ENCODE assay signal across 22 cellular contexts in genomic region chr4:102641796-102642195, GRCh38.
A peak's percentile ranks its signal among the peaks of the same experiment; 100 is the strongest.
DNase-seq lines count a peak whose midpoint lies in the region; ATAC-seq, FAIRE-seq and TF ChIP-seq lines count a peak whose summit lies in the region.
"Had no signal": no experiment of that assay in that cellular context is flagged by ENCODE, and none has a peak within 500 bp of the region (broad histone marks: within the 10 kb centered on the region; RNA-seq: fewer than 3 reads in every experiment).

No MANE protein-coding gene starts in this region.

- no peaks in the 10 kb centered on the region for H3K79me2 ChIP-seq in K562 (ENCODE audit: control insufficient read depth, insufficient read depth, low read length)

- H2AFZ ChIP-seq in K562 (ENCODE audit: low read depth, low read length), result no peak overlapping the region

- peak; percentile 40 for FAIRE-seq in K562 (lab: Jason Lieb, UNC)
- FAIRE-seq: A204.1, H1, HepG2 had no signal

- H3K4me3 ChIP-seq in K562, result no peak overlapping the region
- no peak overlapping the region for H3K4me3 ChIP-seq in vagina
- no peak overlapping the region for H3K4me3 ChIP-seq in upper lobe of left lung
- H3K4me3 ChIP-seq: Peyer's patch had no signal

- BruUV-seq in K562 (replicated peaks; lab: Mats Ljungman, UMichigan), result no TSS peak

- 0 out of 3 replicates have a peak, but pooled peaks cover 4% of the 10 kb centered on the region for H3K36me3 ChIP-seq in K562 (ENCODE audit: control insufficient read depth, insufficient read depth, low read length)
- peaks cover 0 to 7% of the 10 kb centered on the region in 2 donors for H3K36me3 ChIP-seq in vagina
- peaks cover 0 to 20% (median 5%) of the 10 kb centered on the region in 4 donors for H3K36me3 ChIP-seq in upper lobe of left lung

- H3K9me1 ChIP-seq in K562 (ENCODE audit: control insufficient read depth, insufficient read depth, low read length), result no peaks in the 10 kb centered on the region

- H3K9me3 ChIP-seq in K562 (replicated peaks; ENCODE audit: control insufficient read depth, insufficient read depth, low read depth, low read length), result no peaks in the 10 kb centered on the region
- no peaks in the 10 kb centered on the region for H3K9me3 ChIP-seq in vagina
- no peaks in the 10 kb centered on the region for H3K9me3 ChIP-seq in upper lobe of left lung
- H3K9me3 ChIP-seq: Peyer's patch had no signal

- intact Hi-C loops in K562 (cut with micrococcal nuclease), result no loop called here
- intact Hi-C loops in vagina (cut with DNase I), result no loop called here

- H4K20me1 ChIP-seq in K562 (replicated peaks; ENCODE audit: control insufficient read depth, insufficient read depth, low read length), result no peaks in the 10 kb centered on the region

- H3K27ac ChIP-seq in K562 (ENCODE audit: extremely low read depth, low read depth, low read length) (no peak overlapping the region), vagina (no peak overlapping the region), upper lobe of left lung (no peak overlapping the region)
- H3K27ac ChIP-seq: C4-2B, Peyer's patch had no signal

- CTCF ChIA-PET in K562 (lab: Yijun Ruan, JAX; ENCODE audit: low intra/inter-chr PET ratio), result no interaction called here

- H3K4me1 ChIP-seq in K562 (replicated peaks in 1 of 2; ENCODE audit: control insufficient read depth in 2 of 2, insufficient read depth in 2 of 2, low read length in 2 of 2), result no peaks in the 10 kb centered on the region
- H3K4me1 ChIP-seq in vagina, result no peaks in the 10 kb centered on the region
- no peaks in the 10 kb centered on the region for H3K4me1 ChIP-seq in upper lobe of left lung
- H3K4me1 ChIP-seq: Peyer's patch had no signal

- DNase-seq in CD1c-positive myeloid dendritic cell (ENCODE audit: extremely low spot score) (peak; percentile 23), K562 (ENCODE audit: extremely low read depth in 1 of 4, low spot score in 3 of 4) (no peak), inferior parietal cortex (ENCODE audit: extremely low spot score) (peak; percentile 71), putamen (ENCODE audit: low spot score) (peak; percentile 85), vagina (ENCODE audit: extremely low spot score in 2 of 2) (no peak), NCI-H1436 (lab: John Stamatoyannopoulos, UW) (no peak), upper lobe of left lung (no peak)
- DNase-seq: COR-L47, Karpas-422, MM.1S, NCI-H1105, NCI-H1694 treated with DMSO at 0.1 percent for 48 hours, NCI-H2107, NCI-H2227 treated with DMSO at 0.1 percent for 48 hours, NCI-H524, Peyer's patch, SHP77 had no signal

- TF ChIP-seq CTCF in K562 (IDR thresholded peaks at IDR 0.05 in 2 of 3, conservative IDR thresholded peaks at IDR 0.05 in 1 of 3; ENCODE audit: insufficient read depth in 2 of 3, low read depth in 1 of 3, low read length in 3 of 3), result no peak
- TF ChIP-seq CTCF in vagina (IDR thresholded peaks at IDR 0.05), result no peak
- no peak for TF ChIP-seq CTCF in upper lobe of left lung (IDR thresholded peaks at IDR 0.05)

- POLR2A ChIA-PET in K562 (lab: Yijun Ruan, JAX), result no interaction called here

- TF ChIP-seq EP300 in K562 (IDR thresholded peaks at IDR 0.05; ENCODE audit: low read length) (no peak), upper lobe of left lung (IDR thresholded peaks at IDR 0.05) (no peak)

- no peak overlapping the region for H3K9ac ChIP-seq in K562 (ENCODE audit: insufficient read depth in 1 of 2, low read depth in 2 of 2, low read length in 2 of 2)

- H3K27me3 ChIP-seq in K562 (ENCODE audit: control insufficient read depth in 2 of 2, insufficient read depth in 2 of 2, low read length in 2 of 2), result no peaks in the 10 kb centered on the region
- H3K27me3 ChIP-seq in vagina, result no peaks in the 10 kb centered on the region
- no peaks in the 10 kb centered on the region for H3K27me3 ChIP-seq in upper lobe of left lung
- H3K27me3 ChIP-seq: Peyer's patch had no signal

- no peak for ATAC-seq in K562
- no peak for ATAC-seq in HG03196 (IDR thresholded peaks at IDR 0.05; ENCODE audit: unreplicated experiment)
- ATAC-seq in upper lobe of left lung (ENCODE audit: low FRiP score in 2 of 2), result no peak
- ATAC-seq: HepG2 had no signal

- TF ChIP-seq RAD21 in K562 (CRISPR knock-in tag; conservative IDR thresholded peaks at IDR 0.05 in 1 of 2, IDR thresholded peaks at IDR 0.05 in 1 of 2), result no peak

- no peak for TF ChIP-seq POLR2A in K562 (conservative IDR thresholded peaks at IDR 0.05)
- TF ChIP-seq POLR2A in vagina (IDR thresholded peaks at IDR 0.05), result no peak
- TF ChIP-seq POLR2A in upper lobe of left lung (IDR thresholded peaks at IDR 0.05), result no peak

- no peak overlapping the region for H3K4me2 ChIP-seq in K562 (ENCODE audit: insufficient read depth, low read length)

- in situ Hi-C loops in K562 (cut with MboI), result no loop called here

TF ChIP-seq in K562, 482 proteins besides CTCF, POLR2A, EP300 and RAD21:
- TF ChIP-seq CUX1 (CRISPR knock-in tag; IDR thresholded peaks at IDR 0.05) (no peak), PHB (CRISPR knock-in tag; IDR thresholded peaks at IDR 0.05) (no peak), FOXO4 (CRISPR knock-in tag; IDR thresholded peaks at IDR 0.05) (no peak), RFX5 (IDR thresholded peaks at IDR 0.05; ENCODE audit: low read depth, low read length) (no peak), SNAPC5 (CRISPR knock-in tag; IDR thresholded peaks at IDR 0.05) (no peak), E2F6 (IDR thresholded peaks at IDR 0.05; ENCODE audit: borderline replicate concordance in 1 of 2, extremely low read depth in 1 of 2, insufficient read depth in 1 of 2, insufficient read length in 1 of 2, low read depth in 1 of 2, low read length in 1 of 2, poor library complexity in 1 of 2, severe bottlenecking in 1 of 2) (no peak), TRIM24 (IDR thresholded peaks at IDR 0.05) (no peak)
TF ChIP-seq in K562: peak in this region for 0.

Comparison
In these comparisons a context has a peak if more than half of its experiments do, and no peak if none do; other contexts are left out.
1. DNase-seq: peak in CD1c-positive myeloid dendritic cell (single experiment), inferior parietal cortex (single experiment) and putamen (single experiment); none in K562 (0 of 4), vagina (0 of 2), NCI-H1436 (single experiment) and upper lobe of left lung (0 of 2).